ENCODE assay signal across 32 cellular contexts in genomic region chr17:55458287-55458900, GRCh38. TPM values are rescaled to one million over a fixed set of nuclear protein-coding genes. Genes with fewer than 3 reads are reported as not detected.
DNase-seq lines count a peak whose midpoint lies in the region; ATAC-seq, FAIRE-seq and TF ChIP-seq lines count a peak whose summit lies in the region.
"Had no signal": no experiment of that assay in that cellular context is flagged by ENCODE, and none has a peak within 500 bp of the region (broad histone marks: within the 10 kb centered on the region; RNA-seq: fewer than 3 reads in every experiment).

No MANE protein-coding gene starts in this region.

- peaks cover 0 to 19% of the 10 kb centered on the region in 2 experiments; a peak in 2 of 4 replicates for H3K4me1 ChIP-seq in SK-N-SH (ENCODE audit: control insufficient read depth in 1 of 2, insufficient read depth in 2 of 2, low read depth in 1 of 2, low read length in 1 of 2)
- peaks cover 19% of the 10 kb centered on the region for H3K4me1 ChIP-seq in astrocyte (ENCODE audit: insufficient read depth, low read length)
- peaks cover 0 to 2% of the 10 kb centered on the region in 2 donors for H3K4me1 ChIP-seq in neuronal stem cell (ENCODE audit: control insufficient read depth in 2 of 2, insufficient read depth in 1 of 2, low read depth in 1 of 2, low read length in 2 of 2)
- H3K4me1 ChIP-seq: uterus had no signal

- no peak overlapping the region for H4K91ac ChIP-seq in neuronal stem cell (ENCODE audit: low read depth, low read length, poor library complexity)

- H4K20me1 ChIP-seq in SK-N-SH (ENCODE audit: insufficient read depth): no peaks in the 10 kb centered on the region
- no peaks in the 10 kb centered on the region for H4K20me1 ChIP-seq in astrocyte (ENCODE audit: insufficient read depth, low read length)

- peak overlapping the region; percentile 9 for H3K18ac ChIP-seq in neuronal stem cell (ENCODE audit: low read length)

- H3K79me1 ChIP-seq in neuronal stem cell (ENCODE audit: low read depth, low read length): no peaks in the 10 kb centered on the region

- H3K9me3 ChIP-seq in SK-N-SH (no peaks in the 10 kb centered on the region), astrocyte (ENCODE audit: insufficient read depth, low read depth, low read length) (no peaks in the 10 kb centered on the region), neuronal stem cell (replicated peaks in 1 of 2; ENCODE audit: control insufficient read depth in 2 of 2, insufficient read depth in 1 of 2, low read depth in 1 of 2, low read length in 2 of 2) (no peaks in the 10 kb centered on the region)
- H3K9me3 ChIP-seq: Caco-2, ovary, uterus had no signal

- CTCF ChIA-PET in SK-N-SH (lab: Yijun Ruan, JAX): interaction anchor here (1.0 to 1.4 kb wide), 3 partner anchors 41 to 277 kb away, joined by 3 to 4 read pairs (median 3); no protein-coding TSS in a partner anchor

- peak overlapping the region; percentile 1 for H2BK15ac ChIP-seq in neuronal stem cell (ENCODE audit: low read length)

- H2BK120ac ChIP-seq in neuronal stem cell (ENCODE audit: low read depth, low read length): no peak overlapping the region

- H3K27ac Mint-ChIP-seq in astrocyte (ENCODE audit: unreplicated experiment): peak overlapping the region; percentile 47
- H3K27ac Mint-ChIP-seq in chondrocyte (ENCODE audit: unreplicated experiment): no peak overlapping the region
- H3K27ac Mint-ChIP-seq: activated CD4-positive, alpha-beta memory T cell treated with anti-CD3 and anti-CD28 coated beads for 36 hours; CD14-positive monocyte; memory B cell; nephron progenitor cell had no signal

- no peak overlapping the region for H3K14ac ChIP-seq in neuronal stem cell (ENCODE audit: low read length)

- no peak overlapping the region for H2AK5ac ChIP-seq in neuronal stem cell (ENCODE audit: low read depth, low read length)

- H3K9ac ChIP-seq in SK-N-SH (no peak overlapping the region), astrocyte (ENCODE audit: low read length) (peak overlapping the region; percentile 56), neuronal stem cell (ENCODE audit: low read depth, low read length, poor library complexity) (no peak overlapping the region)

- H2BK5ac ChIP-seq in neuronal stem cell (ENCODE audit: low read length): no peak overlapping the region

- no peaks in the 10 kb centered on the region for H3K36me3 ChIP-seq in SK-N-SH (replicated peaks in 1 of 2; ENCODE audit: control insufficient read depth in 1 of 2, insufficient read depth in 2 of 2, low read length in 1 of 2)
- H3K36me3 ChIP-seq in astrocyte (ENCODE audit: insufficient read depth, low read length): no peaks in the 10 kb centered on the region
- no peaks in the 10 kb centered on the region for H3K36me3 ChIP-seq in neuronal stem cell (replicated peaks in 1 of 2; ENCODE audit: control insufficient read depth in 2 of 2, insufficient read depth in 2 of 2, low read length in 2 of 2)
- H3K36me3 ChIP-seq: ovary, uterus had no signal

- H3K27ac ChIP-seq in SK-N-SH (ENCODE audit: low read depth in 2 of 2, low read length in 1 of 2) (no peak overlapping the region), astrocyte (ENCODE audit: low read depth, low read length) (peak overlapping the region; percentile 54), neuronal stem cell (replicated peaks; ENCODE audit: low read length) (no peak overlapping the region)
- H3K27ac ChIP-seq: ovary, uterus had no signal

- no peaks in the 10 kb centered on the region for H3K9me2 ChIP-seq in SK-N-SH

- TF ChIP-seq CTCF in SK-N-SH (IDR thresholded peaks at IDR 0.05) (no peak), astrocyte (IDR thresholded peaks at IDR 0.05; ENCODE audit: insufficient read depth, low read depth, low read length) (no peak), chondrocyte (IDR thresholded peaks at IDR 0.05) (no peak), foreskin fibroblast (IDR thresholded peaks at IDR 0.05; ENCODE audit: low read depth, low read length) (no peak)

- H3K9me3 Mint-ChIP-seq in astrocyte (ENCODE audit: unreplicated experiment) (no peaks in the 10 kb centered on the region), chondrocyte (ENCODE audit: low read depth) (no peaks in the 10 kb centered on the region)
- H3K9me3 Mint-ChIP-seq: activated CD4-positive, alpha-beta memory T cell treated with anti-CD3 and anti-CD28 coated beads for 36 hours; memory B cell had no signal

- 0 out of 2 replicates have a peak overlapping the region, but pooled peaks have one; percentile 30 for H3K4me2 ChIP-seq in SK-N-SH
- H3K4me2 ChIP-seq in astrocyte (ENCODE audit: low read length): peak overlapping the region; percentile 64
- no peak overlapping the region for H3K4me2 ChIP-seq in neuronal stem cell (ENCODE audit: insufficient read depth, low read length, poor library complexity, severe bottlenecking)

- H2BK12ac ChIP-seq in neuronal stem cell (ENCODE audit: low read length): no peak overlapping the region

- POLR2A ChIA-PET in SK-N-SH (lab: Yijun Ruan, JAX): no interaction called here

- ATAC-seq in SK-N-SH treated with all-trans-retinoic acid at 6 μM for 48 hours (no peak), GM19023 (IDR thresholded peaks at IDR 0.05; ENCODE audit: unreplicated experiment) (no peak)
- ATAC-seq: left colon had no signal

- H3F3A ChIP-seq in SK-N-SH (replicated peaks; ENCODE audit: insufficient read depth): peaks cover 6% of the 10 kb centered on the region

- no peak overlapping the region for H3K23ac ChIP-seq in neuronal stem cell (ENCODE audit: low read depth, low read length, poor library complexity)

- no peak overlapping the region for H3K4me3 Mint-ChIP-seq in astrocyte (ENCODE audit: unreplicated experiment)
- no peak overlapping the region for H3K4me3 Mint-ChIP-seq in chondrocyte (ENCODE audit: unreplicated experiment)
- H3K4me3 Mint-ChIP-seq: activated CD4-positive, alpha-beta memory T cell treated with anti-CD3 and anti-CD28 coated beads for 36 hours; CD14-positive monocyte; memory B cell; nephron progenitor cell had no signal

- DNase-seq in SK-N-SH (no peak), HTR-8/SVneo (ENCODE audit: insufficient read length, low spot score) (no peak), astrocyte (ENCODE audit: low read depth) (no peak), neuronal stem cell (ENCODE audit: low spot score) (no peak), chondrocyte (ENCODE audit: low spot score) (no peak), foreskin fibroblast (no peak)
- DNase-seq: 8988T; activated CD4-positive, alpha-beta T cell treated with anti-CD3 and anti-CD28 coated beads for 1 hour; amniotic stem cell; Caco-2; DMS79; GF-D8; hypothalamus; left colon; NCI-H1092; NCI-H1694; NCI-H2171 treated with DMSO at 0.1 percent for 48 hours; nephron progenitor cell; NK-92 treated with Interleukin-12 subunit alpha and Interleukin-12 subunit beta, amount 100 ng/mL, for 24 hours; ovary; SHP77; small intestine; uterus had no signal

- TF ChIP-seq RAD21 in SK-N-SH (IDR thresholded peaks at IDR 0.05; ENCODE audit: low read length): no peak

- no peak overlapping the region for H4K8ac ChIP-seq in neuronal stem cell (ENCODE audit: low read depth, low read length)

- H2AFZ ChIP-seq in SK-N-SH (ENCODE audit: low read depth): no peak overlapping the region
- H2AFZ ChIP-seq in astrocyte (ENCODE audit: low read depth, low read length): no peak overlapping the region
- H2AFZ ChIP-seq in neuronal stem cell (ENCODE audit: low read length): no peak overlapping the region

- H3K27me3 ChIP-seq in SK-N-SH (ENCODE audit: insufficient read depth) (no peaks in the 10 kb centered on the region), astrocyte (ENCODE audit: insufficient read depth, low read length) (no peaks in the 10 kb centered on the region), neuronal stem cell (ENCODE audit: control insufficient read depth in 3 of 3, insufficient read depth in 3 of 3, low read depth in 1 of 3, low read length in 3 of 3) (no peaks in the 10 kb centered on the region)
- H3K27me3 ChIP-seq: ovary, uterus had no signal

- no peak overlapping the region for H3K4me3 ChIP-seq in SK-N-SH (ENCODE audit: low read depth in 2 of 2, low read length in 1 of 2)
- no peak overlapping the region for H3K4me3 ChIP-seq in astrocyte (ENCODE audit: insufficient read depth, low read depth, low read length)
- H3K4me3 ChIP-seq in neuronal stem cell (ENCODE audit: low read length in 2 of 2): no peak overlapping the region
- H3K4me3 ChIP-seq in foreskin fibroblast (ENCODE audit: low read depth in 1 of 2, low read length in 2 of 2): no peak overlapping the region
- H3K4me3 ChIP-seq: ovary, uterus had no signal

- FAIRE-seq in HTR-8/SVneo (lab: Jason Lieb, UNC) (peak; percentile 58), astrocyte (lab: Jason Lieb, UNC) (no peak)
- FAIRE-seq: small intestine had no signal

- H3K79me2 ChIP-seq in SK-N-SH (ENCODE audit: insufficient read depth) (no peaks in the 10 kb centered on the region), astrocyte (ENCODE audit: insufficient read depth, low read length) (no peaks in the 10 kb centered on the region)

- peaks cover 4% of the 10 kb centered on the region for H3K4me1 Mint-ChIP-seq in astrocyte (ENCODE audit: low read depth, unreplicated experiment)
- H3K4me1 Mint-ChIP-seq in chondrocyte (ENCODE audit: low read depth): no peaks in the 10 kb centered on the region

- 94% methylated on average over 22 of the region's 22 CpGs for WGBS in SK-N-SH (ENCODE audit: low lambda C conversion rate)
- no CpG with 5 or more reads among the region's 22 CpGs for WGBS in neuronal stem cell (ENCODE audit: extremely low coverage in 2 of 2, insufficient read length in 2 of 2, insufficient replicate concordance in 1 of 2), 2 donors

- H3K4ac ChIP-seq in neuronal stem cell (ENCODE audit: low read length): no peak overlapping the region

- H3K27me3 Mint-ChIP-seq in astrocyte (ENCODE audit: low read depth, unreplicated experiment) (no peaks in the 10 kb centered on the region), chondrocyte (ENCODE audit: low read depth) (no peaks in the 10 kb centered on the region)

- H3K36me3 Mint-ChIP-seq in astrocyte (ENCODE audit: low read depth, unreplicated experiment) (no peaks in the 10 kb centered on the region), chondrocyte (ENCODE audit: low read depth) (no peaks in the 10 kb centered on the region)
- H3K36me3 Mint-ChIP-seq: activated CD4-positive, alpha-beta memory T cell treated with anti-CD3 and anti-CD28 coated beads for 36 hours; CD14-positive monocyte; memory B cell had no signal

- TF ChIP-seq EP300 in SK-N-SH (IDR thresholded peaks at IDR 0.05; ENCODE audit: borderline replicate concordance in 1 of 2, low read depth in 1 of 2, low read length in 1 of 2): no peak

RNA-seq across cellular contexts. Expression of gene MMD, which starts 36.8 kb away (rescaled TPM):
- 10.9 and 11.7 TPM in 2 replicates for polyA plus RNA-seq in SK-N-SH (2012; rRNA removed)
- polyA plus RNA-seq in SK-N-SH (2012; cell fraction: cytosol; rRNA removed): 17.6 and 17.7 TPM in 2 replicates
- 2.7 and 5.0 TPM in 2 replicates for polyA plus RNA-seq in SK-N-SH (2012; cell fraction: nucleus; rRNA removed)
- 8.6 and 10.6 TPM in 2 replicates for total RNA-seq in astrocyte
- 85.2 TPM for polyA plus RNA-seq in neuronal stem cell (2013, experiment 1 of 2)
- polyA plus RNA-seq in neuronal stem cell (2013, experiment 2 of 2): 87.8 TPM
- 7.6 to 9.4 TPM (median 8.2 TPM) in 3 replicates for total RNA-seq in chondrocyte

RNA-seq across cellular contexts. Expression of gene SMIM36, which starts 52.9 kb away (rescaled TPM):
- not detected in 2 replicates for polyA plus RNA-seq in SK-N-SH (2012; rRNA removed)
- not detected in 2 replicates for polyA plus RNA-seq in SK-N-SH (2012; cell fraction: cytosol; rRNA removed)
- not detected in 2 replicates for polyA plus RNA-seq in SK-N-SH (2012; cell fraction: nucleus; rRNA removed)
- not detected in 2 replicates for total RNA-seq in astrocyte
- not detected for polyA plus RNA-seq in neuronal stem cell (2013, experiment 1 of 2)
- not detected for polyA plus RNA-seq in neuronal stem cell (2013, experiment 2 of 2)
- not detected in 3 replicates for total RNA-seq in chondrocyte
- total RNA-seq: activated CD4-positive, alpha-beta memory T cell treated with anti-CD3 and anti-CD28 coated beads for 36 hours; Caco-2; fibroblast of lung; left colon; ovary; renal cortical epithelial cell; T-helper 2 cell treated with Interferon-gamma antibody and Interleukin-4, amounts not matched to agents 100 ng/mL and 5 ng/mL, for 36 hours; temporal lobe; uterus had no signal
- polyA plus RNA-seq: CD14-positive monocyte, fibroblast of lung, ovary, small intestine had no signal
